18 cellular contexts compared by ENCODE assay signal in the genomic region with DNA sequence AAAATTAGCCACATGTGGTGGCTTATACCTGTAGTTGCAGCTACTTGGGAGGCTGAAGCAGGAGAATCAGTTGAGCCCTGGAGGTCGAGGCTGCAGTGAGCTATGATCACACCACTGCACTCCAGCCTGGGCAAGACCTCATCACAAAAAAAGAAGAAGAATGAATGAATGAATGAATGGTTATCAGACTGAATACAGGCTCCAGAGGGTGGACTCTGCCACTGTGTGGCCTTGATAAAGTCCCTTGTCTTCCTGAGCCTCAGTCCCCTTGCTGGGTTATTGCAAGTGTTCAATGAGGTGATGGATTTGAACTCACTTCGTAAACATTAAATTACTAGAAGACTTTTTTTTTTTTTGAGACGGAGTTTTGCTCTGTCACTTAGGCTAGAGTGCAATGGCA. TPM values are rescaled to one million over a fixed set of nuclear protein-coding genes. Genes with fewer than 3 reads are reported as not detected.
DNase-seq lines count a peak whose midpoint lies in the region; ATAC-seq and TF ChIP-seq lines count a peak whose summit lies in the region.
"Had no signal": no experiment of that assay in that cellular context is flagged by ENCODE, and none has a peak within 500 bp of the region (broad histone marks: within the 10 kb centered on the region; RNA-seq: fewer than 3 reads in every experiment).

No MANE protein-coding gene starts in this region.

- CTCF ChIA-PET in activated CD4-positive, alpha-beta T cell treated with anti-CD3 and anti-CD28 coated beads, Interleukin-2, amount 10 ng/mL, durations not matched to agents 7 days and 5 days (lab: Charles Lee): interaction anchor here (1.0 to 2.5 kb wide), 4 partner anchors 11 to 20 kb away, joined by 3 to 10 read pairs (median 6); no protein-coding TSS in a partner anchor
- CTCF ChIA-PET in CD4-positive, alpha-beta T cell (lab: Charles Lee): no interaction called here

- ATAC-seq in CD4-positive, alpha-beta T cell (ENCODE audit: poor library complexity): no peak
- no peak for ATAC-seq in effector memory CD8-positive, alpha-beta T cell (replicated peaks)
- ATAC-seq in gastrocnemius medialis (no peak), HG02938 (IDR thresholded peaks at IDR 0.05; ENCODE audit: unreplicated experiment) (no peak), GM18498 (IDR thresholded peaks at IDR 0.05; ENCODE audit: unreplicated experiment) (no peak)
- ATAC-seq: CD8-positive, alpha-beta T cell had no signal

- POLR2A ChIA-PET in activated CD4-positive, alpha-beta T cell treated with anti-CD3 and anti-CD28 coated beads, Interleukin-2, amount 10 ng/mL, durations not matched to agents 7 days and 5 days (lab: Charles Lee): no interaction called here
- POLR2A ChIA-PET in CD4-positive, alpha-beta T cell (lab: Charles Lee): no interaction called here

- in situ Hi-C loops in gastrocnemius medialis (cut with MboI; ENCODE audit: low sequenced_read_pairs in 4 of 4): loop anchor here in 1 of 4 donors (25.0 kb wide), 1 partner anchor 520 kb away; the partner anchor contains the start of gene ZFYVE9

- H3K27ac ChIP-seq in CD4-positive, alpha-beta T cell (ENCODE audit: low read depth, low read length): no peak overlapping the region
- H3K27ac ChIP-seq in gastrocnemius medialis: peak overlapping the region; percentile 70 to 87 (median 82)
- H3K27ac ChIP-seq: BLaER1, HL-60 had no signal

- peaks cover 10 to 20% of the 10 kb centered on the region in 2 donors for H3K4me1 ChIP-seq in gastrocnemius medialis

- TF ChIP-seq CTCF in CD4-positive, alpha-beta T cell (IDR thresholded peaks at IDR 0.05): no peak
- TF ChIP-seq CTCF in gastrocnemius medialis (IDR thresholded peaks at IDR 0.05 in 4 of 5, conservative IDR thresholded peaks at IDR 0.05 in 1 of 5): no peak

- H3K27ac Mint-ChIP-seq in activated CD4-positive, alpha-beta T cell treated with anti-CD3 and anti-CD28 coated beads, Interleukin-2, amount 10 ng/mL, durations not matched to agents 7 days and 5 days: peak overlapping the region; percentile 55
- peak overlapping the region; percentile 21 for H3K27ac Mint-ChIP-seq in CD4-positive, alpha-beta T cell
- peak overlapping the region; percentile 53 to 76 for H3K27ac Mint-ChIP-seq in effector memory CD8-positive, alpha-beta T cell

- H3K27me3 Mint-ChIP-seq in activated CD4-positive, alpha-beta T cell treated with anti-CD3 and anti-CD28 coated beads, Interleukin-2, amount 10 ng/mL, durations not matched to agents 7 days and 5 days: no peaks in the 10 kb centered on the region
- no peaks in the 10 kb centered on the region for H3K27me3 Mint-ChIP-seq in CD4-positive, alpha-beta T cell
- no peaks in the 10 kb centered on the region for H3K27me3 Mint-ChIP-seq in effector memory CD8-positive, alpha-beta T cell

- H3K4me1 Mint-ChIP-seq in activated CD4-positive, alpha-beta T cell treated with anti-CD3 and anti-CD28 coated beads, Interleukin-2, amount 10 ng/mL, durations not matched to agents 7 days and 5 days: peaks cover 19% of the 10 kb centered on the region
- H3K4me1 Mint-ChIP-seq in CD4-positive, alpha-beta T cell (ENCODE audit: low read depth): peaks cover 20% of the 10 kb centered on the region
- peaks cover 8 to 11% of the 10 kb centered on the region in 2 donors for H3K4me1 Mint-ChIP-seq in effector memory CD8-positive, alpha-beta T cell (ENCODE audit: low read depth in 2 of 2)

- H3K36me3 Mint-ChIP-seq in activated CD4-positive, alpha-beta T cell treated with anti-CD3 and anti-CD28 coated beads, Interleukin-2, amount 10 ng/mL, durations not matched to agents 7 days and 5 days (ENCODE audit: low read depth): peaks cover 6% of the 10 kb centered on the region
- H3K36me3 Mint-ChIP-seq in CD4-positive, alpha-beta T cell (ENCODE audit: low read depth): peaks cover 61% of the 10 kb centered on the region
- peaks cover 14% of the 10 kb centered on the region for H3K36me3 Mint-ChIP-seq in effector memory CD8-positive, alpha-beta T cell (ENCODE audit: insufficient read depth)

- no peaks in the 10 kb centered on the region for H3K36me3 ChIP-seq in gastrocnemius medialis
- H3K36me3 ChIP-seq: HAP-1 had no signal

- no peaks in the 10 kb centered on the region for H3K27me3 ChIP-seq in CD4-positive, alpha-beta T cell (ENCODE audit: control insufficient read depth, insufficient read depth, low read length)
- H3K27me3 ChIP-seq in gastrocnemius medialis: no peaks in the 10 kb centered on the region
- H3K27me3 ChIP-seq: BLaER1 had no signal

- TF ChIP-seq POLR2A in gastrocnemius medialis (IDR thresholded peaks at IDR 0.05): no peak

- no peaks in the 10 kb centered on the region for H3K9me3 Mint-ChIP-seq in activated CD4-positive, alpha-beta T cell treated with anti-CD3 and anti-CD28 coated beads, Interleukin-2, amount 10 ng/mL, durations not matched to agents 7 days and 5 days
- no peaks in the 10 kb centered on the region for H3K9me3 Mint-ChIP-seq in CD4-positive, alpha-beta T cell
- no peaks in the 10 kb centered on the region for H3K9me3 Mint-ChIP-seq in effector memory CD8-positive, alpha-beta T cell
- H3K9me3 Mint-ChIP-seq: CD8-positive, alpha-beta T cell had no signal

- intact Hi-C loops in CD4-positive, alpha-beta T cell (cut with DNase I, micrococcal nuclease): no loop called here
- intact Hi-C loops in gastrocnemius medialis (cut with DNase I; ENCODE audit: low total_unique reads): loop anchor here (1.0 to 2.0 kb wide), 2 partner anchors 19 to 53 kb away; no protein-coding TSS in a partner anchor

- no peaks in the 10 kb centered on the region for H3K9me3 ChIP-seq in CD4-positive, alpha-beta T cell (ENCODE audit: control insufficient read depth, low read length)
- H3K9me3 ChIP-seq in gastrocnemius medialis: no peaks in the 10 kb centered on the region
- H3K9me3 ChIP-seq: BLaER1, HAP-1 had no signal

- H3K4me3 ChIP-seq in gastrocnemius medialis: no peak overlapping the region
- H3K4me3 ChIP-seq: BLaER1, HAP-1 had no signal

- no peak for DNase-seq in activated CD4-positive, alpha-beta T cell treated with anti-CD3 and anti-CD28 coated beads, Interleukin-2, amount 10 ng/mL, durations not matched to agents 7 days and 5 days
- DNase-seq in activated CD4-positive, alpha-beta T cell treated with anti-CD3 and anti-CD28 coated beads, Interleukin-2, amount 50 U/mL, for 4 hours: no peak
- DNase-seq in CD4-positive, alpha-beta T cell: no peak
- no peak for DNase-seq in effector memory CD8-positive, alpha-beta T cell
- no peak for DNase-seq in gastrocnemius medialis
- no peak for DNase-seq in effector CD8-positive, alpha-beta T cell (lab: John Stamatoyannopoulos, UW)
- DNase-seq: 8988T; AML-193; CD8-positive, alpha-beta T cell; COR-L47; DMS153; DMS79 treated with DMSO at 0.1 percent for 48 hours; EL had no signal

- no peak overlapping the region for H3K4me3 Mint-ChIP-seq in activated CD4-positive, alpha-beta T cell treated with anti-CD3 and anti-CD28 coated beads, Interleukin-2, amount 10 ng/mL, durations not matched to agents 7 days and 5 days
- H3K4me3 Mint-ChIP-seq in CD4-positive, alpha-beta T cell: no peak overlapping the region
- H3K4me3 Mint-ChIP-seq in effector memory CD8-positive, alpha-beta T cell: no peak overlapping the region
- H3K4me3 Mint-ChIP-seq: CD8-positive, alpha-beta T cell had no signal

RNA-seq across cellular contexts. Expression of gene SHISAL2A, which starts 24.7 kb away (rescaled TPM):
- 1 to 10 TPM; 8.2 TPM for total RNA-seq in activated CD4-positive, alpha-beta T cell treated with anti-CD3 and anti-CD28 coated beads, Interleukin-2, amount 10 ng/mL, durations not matched to agents 7 days and 5 days
- 10 to 100 TPM; 25.9 to 28.4 TPM for total RNA-seq in CD4-positive, alpha-beta T cell
- total RNA-seq in gastrocnemius medialis: under 1 TPM in 2 of 4 donors, not detected in 2; 0.33 to 0.41 TPM

RNA-seq across cellular contexts. Expression of gene COA7, which starts 40.4 kb away (rescaled TPM):
- 10 to 100 TPM; 10.8 to 14.6 TPM for total RNA-seq in activated CD4-positive, alpha-beta T cell treated with anti-CD3 and anti-CD28 coated beads, Interleukin-2, amount 10 ng/mL, durations not matched to agents 7 days and 5 days
- 1 to 10 TPM in 1 of 2 experiments, under 1 TPM in 1; 0.99 to 1.1 TPM for total RNA-seq in CD4-positive, alpha-beta T cell
- total RNA-seq in gastrocnemius medialis: 10 to 100 TPM; 18.7 to 22.3 (median 20.1) TPM

RNA-seq across cellular contexts. Expression of gene GPX7, which starts 55.5 kb away (rescaled TPM):
- 10 to 100 TPM; 20.3 to 22.8 TPM for total RNA-seq in activated CD4-positive, alpha-beta T cell treated with anti-CD3 and anti-CD28 coated beads, Interleukin-2, amount 10 ng/mL, durations not matched to agents 7 days and 5 days
- 10 to 100 TPM; 11.7 to 12.5 TPM for total RNA-seq in CD4-positive, alpha-beta T cell
- 10 to 100 TPM in 1 of 4 donors, 1 to 10 TPM in 3; 1.7 to 13.0 (median 6.6) TPM for total RNA-seq in gastrocnemius medialis

Comparison
In these comparisons a context has a peak if more than half of its experiments do, and no peak if none do; other contexts are left out.
1. RNA of gene SHISAL2A, which starts 24.7 kb away (total RNA-seq): 25.9 to 28.4 TPM in CD4-positive, alpha-beta T cell and 8.2 TPM in activated CD4-positive, alpha-beta T cell treated with anti-CD3 and anti-CD28 coated beads, Interleukin-2, amount 10 ng/mL, durations not matched to agents 7 days and 5 days; 0.33 to 0.41 TPM in gastrocnemius medialis; every median in the first group is over 4 times any median in the second.
2. RNA of gene COA7, which starts 40.4 kb away (total RNA-seq): 18.7 to 22.3 TPM in gastrocnemius medialis and 10.8 to 14.6 TPM in activated CD4-positive, alpha-beta T cell treated with anti-CD3 and anti-CD28 coated beads, Interleukin-2, amount 10 ng/mL, durations not matched to agents 7 days and 5 days; 0.99 to 1.1 TPM in CD4-positive, alpha-beta T cell; every median in the first group is over 4 times any median in the second.
3. Peak in every context shown above with its lines, with median percentiles within 50 percentile points of each other: H3K27ac Mint-ChIP-seq.